In genomic region chr5:132499440-132500243, GRCh38 we compare ENCODE assay signal across 14 cellular contexts. TPM values are rescaled to one million over a fixed set of nuclear protein-coding genes. Genes with fewer than 3 reads are reported as not detected.
DNase-seq lines count a peak whose midpoint lies in the region; ATAC-seq, FAIRE-seq and TF ChIP-seq lines count a peak whose summit lies in the region.
"Had no signal": no experiment of that assay in that cellular context is flagged by ENCODE, and none has a peak within 500 bp of the region (broad histone marks: within the 10 kb centered on the region; RNA-seq: fewer than 3 reads in every experiment).

No MANE protein-coding gene starts in this region.

- DNase-seq in left ventricle myocardium inferior (peak; percentile 7), Right ventricle myocardium superior (no peak), ascending aorta (ENCODE audit: low spot score in 2 of 2) (peak in 1 of 2 donors; percentile 60), vagina (ENCODE audit: extremely low spot score in 2 of 2) (peak in 1 of 2 donors; percentile 85), GM12891 (ENCODE audit: insufficient read length, low spot score) (no peak), COLO668 (lab: John Stamatoyannopoulos, UW; ENCODE audit: unreplicated experiment) (no peak), OCI-M2 (lab: John Stamatoyannopoulos, UW; ENCODE audit: unreplicated experiment) (no peak)
- DNase-seq: NCI-H226, nucleus accumbens had no signal

- peak overlapping the region in 1 of 2 donors; percentile 63 for H3K9ac ChIP-seq in mucosa of rectum (ENCODE audit: low read depth in 1 of 2, low read length in 2 of 2)

- H3K4me3 ChIP-seq in left ventricle myocardium inferior (no peak overlapping the region), ascending aorta (no peak overlapping the region), mucosa of rectum (ENCODE audit: low read length in 2 of 2) (no peak overlapping the region), vagina (no peak overlapping the region)
- H3K4me3 ChIP-seq: SJSA1 had no signal

- H3K27me3 ChIP-seq in left ventricle myocardium inferior (ENCODE audit: low read depth) (no peaks in the 10 kb centered on the region), ascending aorta (no peaks in the 10 kb centered on the region), mucosa of rectum (ENCODE audit: control insufficient read depth in 2 of 2, insufficient read depth in 2 of 2, low read length in 2 of 2) (no peaks in the 10 kb centered on the region), vagina (no peaks in the 10 kb centered on the region)
- H3K27me3 ChIP-seq: SJSA1 had no signal

- H3K4me1 ChIP-seq in left ventricle myocardium inferior (peaks cover 75% of the 10 kb centered on the region), ascending aorta (peaks cover 17 to 19% of the 10 kb centered on the region in 2 donors), mucosa of rectum (ENCODE audit: control insufficient read depth in 2 of 2, insufficient read depth in 2 of 2, low read length in 2 of 2) (peaks cover 75 to 78% of the 10 kb centered on the region in 2 donors), vagina (peaks cover 37% of the 10 kb centered on the region)

- intact Hi-C loops in left ventricle myocardium inferior (cut with micrococcal nuclease) (loop anchor here (2.0 kb wide), 1 partner anchor 113 kb away; no protein-coding TSS in a partner anchor), Right ventricle myocardium superior (cut with DNase I) (loop anchor here (10.0 kb wide), 2 partner anchors 225 to 325 kb away; no protein-coding TSS in a partner anchor), ascending aorta (cut with DNase I) (loop anchor here (5.0 to 10.0 kb wide), 6 partner anchors 58 to 545 kb away; partner anchors contain the start of genes P4HA2 and RAD50), vagina (cut with DNase I) (no loop called here)

- H3K27ac ChIP-seq in left ventricle myocardium inferior (replicated peaks) (peak overlapping the region; percentile 99), ascending aorta (peak overlapping the region; percentile 32 to 97), mucosa of rectum (ENCODE audit: low read depth in 2 of 2, low read length in 2 of 2) (peak overlapping the region; percentile 95 to 100), vagina (peak overlapping the region; percentile 17)
- H3K27ac ChIP-seq: C4-2B had no signal

- H3K9me3 ChIP-seq in left ventricle myocardium inferior (replicated peaks) (no peaks in the 10 kb centered on the region), ascending aorta (no peaks in the 10 kb centered on the region), mucosa of rectum (ENCODE audit: control insufficient read depth in 2 of 2, low read length in 2 of 2) (no peaks in the 10 kb centered on the region), vagina (no peaks in the 10 kb centered on the region)
- H3K9me3 ChIP-seq: SJSA1 had no signal

- TF ChIP-seq POLR2A in vagina (IDR thresholded peaks at IDR 0.05) (no peak), GM12891 (IDR thresholded peaks at IDR 0.05; ENCODE audit: low read depth, low read length) (no peak)

- no peak for ATAC-seq in Right ventricle myocardium superior (ENCODE audit: poor library complexity)

- no peak for FAIRE-seq in GM12891 (lab: Jason Lieb, UNC)
- FAIRE-seq: urothelium cell line had no signal

- H3K36me3 ChIP-seq in left ventricle myocardium inferior, result no peaks in the 10 kb centered on the region
- H3K36me3 ChIP-seq in ascending aorta, result no peaks in the 10 kb centered on the region
- no peaks in the 10 kb centered on the region for H3K36me3 ChIP-seq in mucosa of rectum (ENCODE audit: control insufficient read depth in 2 of 2, insufficient read depth in 2 of 2, low read length in 2 of 2)
- H3K36me3 ChIP-seq in vagina, result no peaks in the 10 kb centered on the region
- H3K36me3 ChIP-seq: SJSA1 had no signal

- TF ChIP-seq CTCF in left ventricle myocardium inferior (IDR thresholded peaks at IDR 0.05; ENCODE audit: borderline replicate concordance) (no peak), ascending aorta (IDR thresholded peaks at IDR 0.05) (no peak), vagina (IDR thresholded peaks at IDR 0.05) (no peak)

TF ChIP-seq in GM12891, 5 proteins besides CTCF, POLR2A, EP300 and RAD21:
- no peak for TF ChIP-seq SPI1 (IDR thresholded peaks at IDR 0.05; ENCODE audit: low read depth, low read length)

RNA-seq across cellular contexts. Expression of gene IRF1, which starts 9.1 kb away (rescaled TPM):
- total RNA-seq in left ventricle myocardium inferior (10.9 TPM), Right ventricle myocardium superior (12.5 TPM), ascending aorta (57.7 TPM), vagina (49.8 TPM)
- polyA plus RNA-seq in GM12891 (2012; ENCODE audit: low read depth, missing spikeins), result 30.8 TPM

RNA-seq across cellular contexts. Expression of gene IL5, which starts 43.7 kb away (rescaled TPM):
- not detected for total RNA-seq in left ventricle myocardium inferior
- total RNA-seq in Right ventricle myocardium superior, result not detected
- not detected for total RNA-seq in ascending aorta
- not detected for total RNA-seq in vagina
- polyA plus RNA-seq in GM12891 (2012; ENCODE audit: low read depth, missing spikeins), result not detected
- total RNA-seq: dermis microvascular lymphatic vessel endothelial cell, SJSA1 had no signal

RNA-seq across cellular contexts. Expression of gene RAD50, which starts 57.1 kb away (rescaled TPM):
- total RNA-seq in left ventricle myocardium inferior, result 33.4 TPM
- total RNA-seq in Right ventricle myocardium superior, result 33.1 TPM
- 29.4 TPM for total RNA-seq in ascending aorta
- total RNA-seq in vagina, result 29.0 TPM
- polyA plus RNA-seq in GM12891 (2012; ENCODE audit: low read depth, missing spikeins), result 24.3 TPM

Comparison
In these comparisons a context has a peak if more than half of its experiments do, and no peak if none do; other contexts are left out.
1. H3K27ac ChIP-seq: peak in every context shown above with its lines; median percentile 99 in left ventricle myocardium inferior; 98 in mucosa of rectum; 64 in ascending aorta; 17 in vagina.